26 cellular contexts compared by ENCODE assay signal in genomic region chr13:20685042-20685441, GRCh38.
"Had no signal": no experiment of that assay in that cellular context is flagged by ENCODE, and none has a peak within 500 bp of the region (broad histone marks: within the 10 kb centered on the region; RNA-seq: fewer than 3 reads in every experiment).

No MANE protein-coding gene starts in this region.

- H3K4me1 Mint-ChIP-seq: naive B cell; stimulated activated effector memory CD8-positive, alpha-beta T cell treated with anti-CD3 and anti-CD28 coated beads, Interleukin-12 subunit alpha, Interleukin-12 subunit beta, amount 100 ng/mL, for 72 hours had no signal

- ATAC-seq: effector memory CD8-positive, alpha-beta T cell; esophagus mucosa; foreskin keratinocyte; gastroesophageal sphincter; mucosa of descending colon; natural killer cell treated with Interleukin-12 subunit alpha and Interleukin-12 subunit beta and Interleukin-15 and Interleukin-18, amount 100 ng/mL, for 72 hours; stimulated activated effector memory CD8-positive, alpha-beta T cell treated with anti-CD3 and anti-CD28 coated beads, Interleukin-12 subunit alpha, Interleukin-12 subunit beta, amount 100 ng/mL, for 72 hours had no signal

- H3K9me3 Mint-ChIP-seq: effector memory CD8-positive, alpha-beta T cell; immature natural killer cell; mesothelial cell of epicardium; naive B cell; natural killer cell treated with Interleukin-12 subunit alpha and Interleukin-12 subunit beta and Interleukin-15 and Interleukin-18, amount 100 ng/mL, for 72 hours; stimulated activated effector memory CD8-positive, alpha-beta T cell treated with anti-CD3 and anti-CD28 coated beads, Interleukin-12 subunit alpha, Interleukin-12 subunit beta, amount 100 ng/mL, for 72 hours; type B pancreatic cell had no signal

- H3K4me3 ChIP-seq: gastroesophageal sphincter, mucosa of descending colon, prostate gland, sigmoid colon, stomach, thyroid gland had no signal

- H3K4me3 Mint-ChIP-seq: effector memory CD8-positive, alpha-beta T cell; immature natural killer cell; mesothelial cell of epicardium; naive B cell; natural killer cell treated with Interleukin-12 subunit alpha and Interleukin-12 subunit beta and Interleukin-15 and Interleukin-18, amount 100 ng/mL, for 72 hours; stimulated activated effector memory CD8-positive, alpha-beta T cell treated with anti-CD3 and anti-CD28 coated beads, Interleukin-12 subunit alpha, Interleukin-12 subunit beta, amount 100 ng/mL, for 72 hours; type B pancreatic cell had no signal

- H3K27ac Mint-ChIP-seq: effector memory CD8-positive, alpha-beta T cell; immature natural killer cell; mesothelial cell of epicardium; naive B cell; natural killer cell treated with Interleukin-12 subunit alpha and Interleukin-12 subunit beta and Interleukin-15 and Interleukin-18, amount 100 ng/mL, for 72 hours; stimulated activated effector memory CD8-positive, alpha-beta T cell treated with anti-CD3 and anti-CD28 coated beads, Interleukin-12 subunit alpha, Interleukin-12 subunit beta, amount 100 ng/mL, for 72 hours; type B pancreatic cell had no signal

- H3K27me3 ChIP-seq: foreskin keratinocyte, gastroesophageal sphincter, sigmoid colon, stomach, thyroid gland had no signal

- H3K4me1 ChIP-seq: foreskin keratinocyte, gastroesophageal sphincter, prostate gland, sigmoid colon, stomach, thyroid gland had no signal

- H3K9me3 ChIP-seq: gastroesophageal sphincter, mucosa of descending colon, prostate gland, sigmoid colon, stomach, thyroid gland had no signal

- H3K27ac ChIP-seq: epithelial cell of prostate, foreskin keratinocyte, gastroesophageal sphincter, prostate gland, sigmoid colon, stomach, thyroid gland had no signal

- H3K36me3 Mint-ChIP-seq: natural killer cell treated with Interleukin-12 subunit alpha and Interleukin-12 subunit beta and Interleukin-15 and Interleukin-18, amount 100 ng/mL, for 72 hours; stimulated activated effector memory CD8-positive, alpha-beta T cell treated with anti-CD3 and anti-CD28 coated beads, Interleukin-12 subunit alpha, Interleukin-12 subunit beta, amount 100 ng/mL, for 72 hours had no signal

- DNase-seq: cerebellar nuclear complex; cortex of kidney; effector memory CD8-positive, alpha-beta T cell; foreskin keratinocyte; glutamatergic neuron; hypothalamus; immature natural killer cell; mesenchymal stem cell; mucosa of descending colon; naive B cell; nucleus accumbens; right cardiac atrium; sigmoid colon; stimulated activated CD4-positive, alpha-beta T cell treated with anti-CD3 and anti-CD28 coated beads, Interleukin-2, amount 100 ng/mL, for 24 hours; stimulated activated CD4-positive, alpha-beta T cell treated with anti-CD3 and anti-CD28 coated beads, Interleukin-4, amount 100 ng/mL, for 24 hours; stimulated activated naive CD4-positive, alpha-beta T cell treated with Interleukin-2 at 50 U/mL for 16 hours; stomach; thyroid gland had no signal

- H3K36me3 ChIP-seq: prostate gland, thyroid gland had no signal

- H3K27me3 Mint-ChIP-seq: effector memory CD8-positive, alpha-beta T cell; naive B cell; natural killer cell treated with Interleukin-12 subunit alpha and Interleukin-12 subunit beta and Interleukin-15 and Interleukin-18, amount 100 ng/mL, for 72 hours; type B pancreatic cell had no signal
